ENCODE assay signal across 18 cellular contexts in genomic region chr6:44737829-44738528, GRCh38.
A peak's percentile ranks its signal among the peaks of the same experiment; 100 is the strongest.
DNase-seq lines count a peak whose midpoint lies in the region; ATAC-seq and TF ChIP-seq lines count a peak whose summit lies in the region.
"Had no signal": no experiment of that assay in that cellular context is flagged by ENCODE, and none has a peak within 500 bp of the region (broad histone marks: within the 10 kb centered on the region; RNA-seq: fewer than 3 reads in every experiment).

No MANE protein-coding gene starts in this region.

- peak overlapping the region; percentile 67 for H3K4me2 ChIP-seq in OCI-LY3 (ENCODE audit: low read length)

- peaks cover 4% of the 10 kb centered on the region for H3K9me3 Mint-ChIP-seq in type B pancreatic cell
- H3K9me3 Mint-ChIP-seq: activated CD4-positive, alpha-beta T cell treated with anti-CD3 and anti-CD28 coated beads, Interleukin-2, amount 10 ng/mL, durations not matched to agents 7 days and 5 days; activated T-cell treated with anti-CD3 and anti-CD28 coated beads, Interleukin-2, amount 50 U/mL, for 24 hours; central memory CD8-positive, alpha-beta T cell had no signal

- H3K4me3 ChIP-seq in OCI-LY3 (ENCODE audit: low read length), result peak overlapping the region; percentile 36
- H3K4me3 ChIP-seq in subcutaneous abdominal adipose tissue (ENCODE audit: low read depth in 1 of 5, low read length in 5 of 5), result peak overlapping the region in 1 of 5 donors; percentile 12
- H3K4me3 ChIP-seq: skin epidermis, vagina had no signal

- H3K27me3 ChIP-seq in OCI-LY3 (ENCODE audit: low read depth, low read length) (no peaks in the 10 kb centered on the region), subcutaneous abdominal adipose tissue (ENCODE audit: control insufficient read depth in 5 of 5, insufficient read depth in 4 of 5, low read length in 5 of 5) (no peaks in the 10 kb centered on the region)
- H3K27me3 ChIP-seq: vagina had no signal

- peaks cover 10% of the 10 kb centered on the region for H3K27me3 Mint-ChIP-seq in type B pancreatic cell
- H3K27me3 Mint-ChIP-seq: activated CD4-positive, alpha-beta T cell treated with anti-CD3 and anti-CD28 coated beads, Interleukin-2, amount 10 ng/mL, durations not matched to agents 7 days and 5 days; activated T-cell treated with anti-CD3 and anti-CD28 coated beads, Interleukin-2, amount 50 U/mL, for 24 hours had no signal

- peaks cover 16% of the 10 kb centered on the region for H3K4me1 Mint-ChIP-seq in type B pancreatic cell (ENCODE audit: unreplicated experiment)
- H3K4me1 Mint-ChIP-seq: activated CD4-positive, alpha-beta T cell treated with anti-CD3 and anti-CD28 coated beads, Interleukin-2, amount 10 ng/mL, durations not matched to agents 7 days and 5 days; central memory CD8-positive, alpha-beta T cell had no signal

- H2AFZ ChIP-seq in OCI-LY3 (ENCODE audit: low read depth, low read length), result peak overlapping the region; percentile 48
- H2AFZ ChIP-seq: parathyroid adenoma had no signal

- ATAC-seq in GM18868 (IDR thresholded peaks at IDR 0.05; ENCODE audit: unreplicated experiment), result peak; percentile 40
- peak; percentile 22 for ATAC-seq in left lobe of liver
- no peak for ATAC-seq in GM21381 (IDR thresholded peaks at IDR 0.05; ENCODE audit: unreplicated experiment)

- no peak for DNase-seq in left lobe of liver (ENCODE audit: low spot score)
- no peak for DNase-seq in NCI-H1694 (lab: John Stamatoyannopoulos, UW)
- DNase-seq in type B pancreatic cell (ENCODE audit: extremely low spot score, unreplicated experiment), result no peak
- DNase-seq: activated CD4-positive, alpha-beta T cell treated with anti-CD3 and anti-CD28 coated beads, Interleukin-2, amount 10 ng/mL, durations not matched to agents 7 days and 5 days; activated T-cell treated with anti-CD3 and anti-CD28 coated beads, Interleukin-2, amount 50 U/mL, for 24 hours; midbrain; NCI-H1417; NCI-H2227 treated with DMSO at 0.1 percent for 48 hours; stimulated activated naive CD4-positive, alpha-beta T cell treated with Interleukin-2 at 50 U/mL for 16 hours had no signal

- H4K20me1 ChIP-seq in OCI-LY3 (ENCODE audit: insufficient read depth, low read length), result no peaks in the 10 kb centered on the region

- no peak overlapping the region for H3K27ac Mint-ChIP-seq in type B pancreatic cell
- H3K27ac Mint-ChIP-seq: activated CD4-positive, alpha-beta T cell treated with anti-CD3 and anti-CD28 coated beads, Interleukin-2, amount 10 ng/mL, durations not matched to agents 7 days and 5 days; activated T-cell treated with anti-CD3 and anti-CD28 coated beads, Interleukin-2, amount 50 U/mL, for 24 hours had no signal

- H3K4me3 Mint-ChIP-seq in type B pancreatic cell, result no peak overlapping the region
- H3K4me3 Mint-ChIP-seq: activated CD4-positive, alpha-beta T cell treated with anti-CD3 and anti-CD28 coated beads, Interleukin-2, amount 10 ng/mL, durations not matched to agents 7 days and 5 days; activated T-cell treated with anti-CD3 and anti-CD28 coated beads, Interleukin-2, amount 50 U/mL, for 24 hours; CD14-positive monocyte; central memory CD8-positive, alpha-beta T cell had no signal

- H3K9me3 ChIP-seq in OCI-LY3 (ENCODE audit: insufficient read depth, low read length), result no peaks in the 10 kb centered on the region
- H3K9me3 ChIP-seq in subcutaneous abdominal adipose tissue (ENCODE audit: control insufficient read depth in 5 of 5, low read length in 5 of 5), result no peaks in the 10 kb centered on the region
- H3K9me3 ChIP-seq: vagina had no signal

- H3K36me3 ChIP-seq in OCI-LY3 (replicated peaks; ENCODE audit: low read depth, low read length), result no peaks in the 10 kb centered on the region
- no peaks in the 10 kb centered on the region for H3K36me3 ChIP-seq in subcutaneous abdominal adipose tissue (ENCODE audit: control insufficient read depth in 5 of 5, insufficient read depth in 5 of 5, low read length in 5 of 5)
- H3K36me3 ChIP-seq: vagina had no signal

- H3K27ac ChIP-seq in OCI-LY3 (ENCODE audit: low read length) (peak overlapping the region; percentile 97), subcutaneous abdominal adipose tissue (ENCODE audit: low read depth, low read length) (peak overlapping the region; percentile 98)
- H3K27ac ChIP-seq: parathyroid adenoma, vagina had no signal

- H3K4me1 ChIP-seq in OCI-LY3 (ENCODE audit: low read length), result peaks cover 78% of the 10 kb centered on the region
- H3K4me1 ChIP-seq in subcutaneous abdominal adipose tissue (ENCODE audit: control insufficient read depth in 5 of 5, insufficient read depth in 5 of 5, low read length in 5 of 5), result peaks cover 8 to 46% (median 33%) of the 10 kb centered on the region in 5 donors
- H3K4me1 ChIP-seq: parathyroid adenoma, vagina had no signal

- H3K9ac ChIP-seq in OCI-LY3 (ENCODE audit: low read length) (peak overlapping the region; percentile 86), subcutaneous abdominal adipose tissue (ENCODE audit: low read length in 5 of 5) (peak overlapping the region in 3 of 5 donors; percentile 11 to 37 (median 25))
- H3K9ac ChIP-seq: parathyroid adenoma had no signal

- H3K36me3 Mint-ChIP-seq in type B pancreatic cell, result no peaks in the 10 kb centered on the region
- H3K36me3 Mint-ChIP-seq: CD14-positive monocyte had no signal

- H3K79me2 ChIP-seq in OCI-LY3 (ENCODE audit: low read length), result no peaks in the 10 kb centered on the region
- H3K79me2 ChIP-seq: parathyroid adenoma had no signal

- TF ChIP-seq CTCF in OCI-LY3 (IDR thresholded peaks at IDR 0.05; ENCODE audit: low read depth, low read length), result no peak
- no peak for TF ChIP-seq CTCF in type B pancreatic cell (conservative IDR thresholded peaks at IDR 0.05)
